In the genomic region with DNA sequence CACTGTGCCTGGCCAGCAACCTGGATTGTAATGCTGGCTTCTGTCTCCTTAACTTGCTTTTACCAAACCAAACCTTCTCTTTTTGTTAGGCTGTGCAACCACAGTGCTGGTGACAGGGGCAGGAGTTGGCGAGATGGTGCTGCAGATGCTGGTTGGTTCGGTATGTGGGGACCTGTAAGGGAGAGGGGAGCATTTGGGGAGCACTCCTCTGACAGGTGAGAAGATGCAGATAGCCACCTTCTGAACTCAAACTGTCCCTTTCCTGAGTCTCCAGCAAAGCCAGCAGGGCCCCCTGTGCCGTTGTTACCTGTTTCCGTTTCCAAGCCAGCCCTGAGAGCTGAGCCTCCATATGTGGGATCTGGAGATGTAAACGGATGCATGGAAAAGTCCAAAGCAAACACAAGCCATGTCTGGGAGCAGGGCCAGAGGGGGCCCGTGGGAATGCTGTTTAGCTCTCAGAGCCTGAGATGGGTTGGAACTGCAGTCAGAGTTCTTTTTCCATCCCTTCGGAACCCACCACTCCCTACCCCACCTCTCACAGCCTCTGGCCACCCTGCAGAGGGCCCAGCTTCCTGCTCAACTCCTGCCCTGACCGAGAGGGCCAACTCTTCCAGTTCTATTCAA, we compare ENCODE assay signal across 17 cellular contexts. TPM values are rescaled to one million over a fixed set of nuclear protein-coding genes. Genes with fewer than 3 reads are reported as not detected.
A peak's percentile ranks its signal among the peaks of the same experiment; 100 is the strongest.
DNase-seq lines count a peak whose midpoint lies in the region; ATAC-seq, FAIRE-seq and TF ChIP-seq lines count a peak whose summit lies in the region.
"Had no signal": no experiment of that assay in that cellular context is flagged by ENCODE, and none has a peak within 500 bp of the region (broad histone marks: within the 10 kb centered on the region; RNA-seq: fewer than 3 reads in every experiment).

No MANE protein-coding gene starts in this region.

- H3K4me3 Mint-ChIP-seq in stimulated activated naive B cell treated with anti-CD40 and anti-IgM and Interleukin-4, amounts not matched to agents 10 μg/mL and 1 μg/mL and 100 μg/mL, for 72 hours = no peak overlapping the region
- H3K4me3 Mint-ChIP-seq: activated CD4-positive, alpha-beta T cell treated with anti-CD3 and anti-CD28 coated beads for 36 hours; CD4-positive, CD25-positive, alpha-beta regulatory T cell; T-cell had no signal

- TF ChIP-seq RAD21 in K562 (CRISPR knock-in tag; conservative IDR thresholded peaks at IDR 0.05 in 1 of 2, IDR thresholded peaks at IDR 0.05 in 1 of 2) = no peak

- no peaks in the 10 kb centered on the region for H3K79me2 ChIP-seq in K562 (ENCODE audit: control insufficient read depth, insufficient read depth, low read length)

- H3K27ac ChIP-seq in K562 (ENCODE audit: extremely low read depth, low read depth, low read length) (no peak overlapping the region), right cardiac atrium (ENCODE audit: low read length) (peak overlapping the region; percentile 3)
- H3K27ac ChIP-seq: foreskin keratinocyte had no signal

- peaks cover 35 to 45% of the 10 kb centered on the region in 2 donors for H3K36me3 Mint-ChIP-seq in stimulated activated naive B cell treated with anti-CD40 and anti-IgM and Interleukin-4, amounts not matched to agents 10 μg/mL and 1 μg/mL and 100 μg/mL, for 72 hours

- peaks cover 30 to 46% of the 10 kb centered on the region in 2 donors for H3K4me1 Mint-ChIP-seq in stimulated activated naive B cell treated with anti-CD40 and anti-IgM and Interleukin-4, amounts not matched to agents 10 μg/mL and 1 μg/mL and 100 μg/mL, for 72 hours

- H2AFZ ChIP-seq in K562 (ENCODE audit: low read depth, low read length) = no peak overlapping the region

- BruUV-seq in K562 (replicated peaks; lab: Mats Ljungman, UMichigan) = no TSS peak

- CTCF ChIA-PET in K562 (lab: Yijun Ruan, JAX; ENCODE audit: low intra/inter-chr PET ratio) = no interaction called here

- H3K36me3 ChIP-seq in K562 (ENCODE audit: control insufficient read depth, insufficient read depth, low read length) = 0 out of 3 replicates have a peak, but pooled peaks cover 2% of the 10 kb centered on the region

- H4K20me1 ChIP-seq in K562 (replicated peaks; ENCODE audit: control insufficient read depth, insufficient read depth, low read length) = 0 out of 2 replicates have a peak, but pooled peaks cover 3% of the 10 kb centered on the region

- peak overlapping the region; percentile 14 for H3K27ac Mint-ChIP-seq in stimulated activated naive B cell treated with anti-CD40 and anti-IgM and Interleukin-4, amounts not matched to agents 10 μg/mL and 1 μg/mL and 100 μg/mL, for 72 hours
- H3K27ac Mint-ChIP-seq: activated CD4-positive, alpha-beta T cell treated with anti-CD3 and anti-CD28 coated beads for 36 hours had no signal

- H3K27me3 ChIP-seq in K562 (ENCODE audit: control insufficient read depth in 2 of 2, insufficient read depth in 2 of 2, low read length in 2 of 2) = no peaks in the 10 kb centered on the region
- no peaks in the 10 kb centered on the region for H3K27me3 ChIP-seq in right cardiac atrium (ENCODE audit: control insufficient read depth, insufficient read depth)
- H3K27me3 ChIP-seq: foreskin keratinocyte, MG63 had no signal

- H3K4me2 ChIP-seq in K562 (ENCODE audit: insufficient read depth, low read length) = no peak overlapping the region

- H3K27me3 Mint-ChIP-seq in stimulated activated naive B cell treated with anti-CD40 and anti-IgM and Interleukin-4, amounts not matched to agents 10 μg/mL and 1 μg/mL and 100 μg/mL, for 72 hours = no peaks in the 10 kb centered on the region
- H3K27me3 Mint-ChIP-seq: activated CD4-positive, alpha-beta T cell treated with anti-CD3 and anti-CD28 coated beads for 36 hours; CD4-positive, CD25-positive, alpha-beta regulatory T cell; T-cell had no signal

- no peak for FAIRE-seq in K562 (lab: Jason Lieb, UNC)
- FAIRE-seq: G401.6 had no signal

- intact Hi-C loops in K562 (cut with micrococcal nuclease) = loop anchor here (10.0 kb wide), 1 partner anchor 187 kb away; no protein-coding TSS in a partner anchor
- intact Hi-C loops in right cardiac atrium (cut with DNase I) = loop anchor here in 2 of 4 donors (5.0 to 10.0 kb wide), 2 partner anchors 34 to 377 kb away; a partner anchor contains a TSS

- 60% methylated on average over 8 of the region's 8 CpGs for WGBS in K562 (ENCODE audit: insufficient coverage, low coverage, missing lambda C conversion rate)
- WGBS in right cardiac atrium = 37% methylated on average over 8 of the region's 8 CpGs

- ATAC-seq in K562 (no peak), right cardiac atrium (peak; percentile 85 to 91), HG02642 (IDR thresholded peaks at IDR 0.05; ENCODE audit: poor library complexity, unreplicated experiment) (no peak)
- no peak for ATAC-seq in stimulated activated naive B cell treated with anti-CD40 and anti-IgM and Interleukin-4, amounts not matched to agents 10 μg/mL and 1 μg/mL and 100 μg/mL, for 72 hours (replicated peaks)
- ATAC-seq: activated CD4-positive, alpha-beta T cell treated with anti-CD3 and anti-CD28 coated beads for 36 hours; foreskin keratinocyte; PC-3; T-cell had no signal

- peak; percentile 79 to 86 for DNase-seq in NCI-H446 (lab: John Stamatoyannopoulos, UW)
- DNase-seq in K562 (ENCODE audit: extremely low read depth in 1 of 4, low spot score in 3 of 4) = no peak
- peak; percentile 56 to 89 (median 87) for DNase-seq in right cardiac atrium
- no peak for DNase-seq in stimulated activated naive B cell treated with anti-CD40 and anti-IgM and Interleukin-4, amounts not matched to agents 10 μg/mL and 1 μg/mL and 100 μg/mL, for 72 hours
- no peak for DNase-seq in D341Med (ENCODE audit: low spot score)
- DNase-seq in stimulated activated naive CD4-positive, alpha-beta T cell (lab: John Stamatoyannopoulos, UW) = no peak
- DNase-seq: activated CD4-positive, alpha-beta T cell treated with anti-CD3 and anti-CD28 coated beads for 36 hours; CD4-positive, CD25-positive, alpha-beta regulatory T cell; foreskin keratinocyte; HCEC 1CT; MG63; NCI-H345; PC-3; retina; T-cell had no signal

- H3K4me3 ChIP-seq in K562 (no peak overlapping the region), right cardiac atrium (ENCODE audit: low read length) (no peak overlapping the region)
- H3K4me3 ChIP-seq: MG63 had no signal

- H3K9me3 ChIP-seq in K562 (replicated peaks; ENCODE audit: control insufficient read depth, insufficient read depth, low read depth, low read length) (no peaks in the 10 kb centered on the region), right cardiac atrium (ENCODE audit: control insufficient read depth, low read length) (no peaks in the 10 kb centered on the region)
- H3K9me3 ChIP-seq: MG63 had no signal

- no peak overlapping the region for H3K9ac ChIP-seq in K562 (ENCODE audit: insufficient read depth in 1 of 2, low read depth in 2 of 2, low read length in 2 of 2)

- POLR2A ChIA-PET in K562 (lab: Yijun Ruan, JAX) = interaction anchor here (1.4 kb wide), 1 partner anchor 50 kb away, joined by 4 read pairs; no protein-coding TSS in a partner anchor

- TF ChIP-seq CTCF in K562 (IDR thresholded peaks at IDR 0.05 in 2 of 3, conservative IDR thresholded peaks at IDR 0.05 in 1 of 3; ENCODE audit: insufficient read depth in 2 of 3, low read depth in 1 of 3, low read length in 3 of 3) = no peak

- no peaks in the 10 kb centered on the region for H3K4me1 ChIP-seq in K562 (replicated peaks in 1 of 2; ENCODE audit: control insufficient read depth in 2 of 2, insufficient read depth in 2 of 2, low read length in 2 of 2)
- peaks cover 13% of the 10 kb centered on the region for H3K4me1 ChIP-seq in right cardiac atrium (ENCODE audit: control insufficient read depth, insufficient read depth, low read length)

- no peaks in the 10 kb centered on the region for H3K9me3 Mint-ChIP-seq in stimulated activated naive B cell treated with anti-CD40 and anti-IgM and Interleukin-4, amounts not matched to agents 10 μg/mL and 1 μg/mL and 100 μg/mL, for 72 hours
- H3K9me3 Mint-ChIP-seq: CD4-positive, CD25-positive, alpha-beta regulatory T cell; T-cell had no signal

- TF ChIP-seq EP300 in K562 (IDR thresholded peaks at IDR 0.05; ENCODE audit: low read length) = no peak

- no peaks in the 10 kb centered on the region for H3K9me1 ChIP-seq in K562 (ENCODE audit: control insufficient read depth, insufficient read depth, low read length)

- in situ Hi-C loops in K562 (cut with MboI) = no loop called here

- no peak for TF ChIP-seq POLR2A in K562 (conservative IDR thresholded peaks at IDR 0.05)

TF ChIP-seq in K562, 482 proteins besides CTCF, POLR2A, EP300 and RAD21:
- peak; percentile 64 for TF ChIP-seq ZNF263 (CRISPR knock-in tag; IDR thresholded peaks at IDR 0.05; ENCODE audit: borderline replicate concordance)
- no peak for TF ChIP-seq CEBPB (tag; IDR thresholded peaks at IDR 0.05)

RNA-seq across cellular contexts. Expression of a gene that starts 34.0 kb away (rescaled TPM):
- 16.6 and 43.3 TPM in 2 replicates for total RNA-seq in K562 (2011; cell fraction: chromatin; rRNA removed; ENCODE audit: low replicate concordance)
- 7.7 and 10.5 TPM in 2 replicates for total RNA-seq in K562 (2011; cell fraction: nucleolus; rRNA removed)
- 22.9 and 45.5 TPM in 2 replicates for total RNA-seq in K562 (2011; cell fraction: nucleoplasm; rRNA removed)
- total RNA-seq in K562 (2014; rRNA removed) = 4.2 and 7.4 TPM in 2 replicates
- total RNA-seq in K562 (2014; rRNA removed; fragmentation: Illumina TruSeq; extraction: Trizol) = 15.3 and 18.5 TPM in 2 replicates
- total RNA-seq in K562 (2015; rRNA removed; fragmentation: Illumina TruSeq; extraction: Trizol) = 12.4 and 13.8 TPM in 2 replicates
- total RNA-seq in K562 (2021) = 21.7 and 22.2 TPM in 2 replicates
- 9.2 and 12.9 TPM in 2 replicates for polyA plus RNA-seq in K562 (2011; rRNA removed)
- 2.3 and 6.5 TPM in 2 replicates for polyA plus RNA-seq in K562 (2011; cell fraction: cytosol; rRNA removed)
- 15.1 and 25.1 TPM in 2 replicates for polyA plus RNA-seq in K562 (2011; cell fraction: nucleus; rRNA removed)
- polyA plus RNA-seq in K562 (2012) = 5.2 and 7.9 TPM in 2 replicates
- 8.9 and 12.9 TPM in 2 replicates for polyA plus RNA-seq in K562 (2014; fragmentation: Illumina TruSeq; extraction: Trizol)
- polyA plus RNA-seq in K562 (2014; fragmentation: Nextera tagmentation; extraction: Ambion mirVana) = 1 to 10 TPM; 2.0 to 3.1 TPM
- polyA plus RNA-seq in K562 (2014; rRNA removed) = 7.0 and 7.3 TPM in 2 replicates
- polyA minus RNA-seq in K562 (2011; rRNA and poly(A)+ RNA removed) = 9.9 and 16.0 TPM in 2 replicates
- 5.3 and 11.2 TPM in 2 replicates for polyA minus RNA-seq in K562 (2011; cell fraction: cytosol; rRNA and poly(A)+ RNA removed)
- 7.0 and 15.4 TPM in 2 replicates for polyA minus RNA-seq in K562 (2011; cell fraction: nucleus; rRNA and poly(A)+ RNA removed)
- 10 to 100 TPM; 39.7 to 45.0 (median 43.2) TPM for total RNA-seq in right cardiac atrium
- polyA plus RNA-seq in right cardiac atrium = 6.3 TPM

Comparison
In these comparisons a context has a peak if more than half of its experiments do, and no peak if none do; other contexts are left out.
1. DNase-seq: peak in NCI-H446 (2 of 2) and right cardiac atrium (3 of 3); none in K562 (0 of 4), stimulated activated naive B cell treated with anti-CD40 and anti-IgM and Interleukin-4, amounts not matched to agents 10 μg/mL and 1 μg/mL and 100 μg/mL, for 72 hours (single experiment), D341Med (single experiment) and stimulated activated naive CD4-positive, alpha-beta T cell (0 of 6).
2. ATAC-seq: peak in right cardiac atrium (2 of 2); none in K562 (single experiment), stimulated activated naive B cell treated with anti-CD40 and anti-IgM and Interleukin-4, amounts not matched to agents 10 μg/mL and 1 μg/mL and 100 μg/mL, for 72 hours (0 of 2) and HG02642 (single experiment).